ENCODE assay signal across 1 cellular context in genomic region chr6:89971338-89972023, GRCh38.
TF ChIP-seq lines count a peak whose summit lies in the region.

No MANE protein-coding gene starts in this region.

TF ChIP-seq in K562, 482 proteins besides CTCF, POLR2A, EP300 and RAD21:
- peak; percentile 48 for TF ChIP-seq EGR1 (conservative IDR thresholded peaks at IDR 0.05)
- TF ChIP-seq PRDM10 (IDR thresholded peaks at IDR 0.05; ENCODE audit: partially characterized antibody): peak; percentile 31
